8 cellular contexts compared by ENCODE assay signal in the genomic region with DNA sequence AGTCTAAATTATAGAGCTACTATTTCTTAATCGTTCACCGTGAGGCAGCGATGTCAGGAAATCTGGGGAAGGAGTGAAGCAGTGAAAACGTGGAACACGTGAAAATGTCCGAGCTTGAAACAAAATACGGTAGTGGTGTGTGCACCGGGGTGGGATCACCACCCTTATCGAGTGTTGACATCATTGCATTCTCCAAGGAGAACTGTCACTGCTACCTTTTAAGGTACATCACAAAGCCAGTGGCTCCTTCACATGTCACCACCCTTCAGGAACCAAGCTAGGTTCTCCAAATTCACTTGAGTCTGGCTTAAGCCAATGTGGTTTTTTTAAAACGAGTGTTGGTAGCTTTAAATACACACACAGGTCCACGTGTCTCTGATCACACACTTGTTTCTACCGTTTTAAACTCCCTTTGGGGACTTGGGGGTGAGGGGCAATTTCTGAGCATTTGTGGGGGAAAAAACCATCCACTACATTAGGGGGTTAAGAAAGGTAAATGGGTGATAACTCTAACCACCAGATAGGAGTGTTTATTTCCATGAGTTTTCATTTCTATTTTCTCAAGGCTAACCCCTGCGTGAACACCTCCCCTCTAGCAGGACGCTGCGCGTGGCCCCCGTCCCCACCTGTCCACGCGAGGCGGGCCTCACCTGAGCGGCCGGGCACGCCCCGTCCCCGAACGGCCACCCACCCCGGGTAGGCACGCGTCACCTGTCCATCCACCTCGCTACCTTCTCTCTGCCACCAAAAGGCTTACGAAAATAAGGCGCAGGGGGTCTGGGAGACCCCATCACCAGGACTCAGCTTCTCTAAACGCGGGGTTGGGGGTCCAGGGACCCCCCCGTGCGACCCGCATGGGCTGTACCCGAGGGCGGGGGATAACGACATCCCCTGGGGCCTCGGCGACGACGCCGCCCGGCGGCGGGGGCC. TPM values are rescaled to one million over a fixed set of nuclear protein-coding genes. Genes with fewer than 3 reads are reported as not detected.
A peak's percentile ranks its signal among the peaks of the same experiment; 100 is the strongest.
DNase-seq lines count a peak whose midpoint lies in the region; ATAC-seq, FAIRE-seq and TF ChIP-seq lines count a peak whose summit lies in the region.

No MANE protein-coding gene starts in this region.

- peak overlapping the region; percentile 90 for H3K4me3 Mint-ChIP-seq in astrocyte (ENCODE audit: unreplicated experiment)

- no peaks in the 10 kb centered on the region for H3K9me3 Mint-ChIP-seq in astrocyte (ENCODE audit: unreplicated experiment)

- TF ChIP-seq POLR2A in gastrocnemius medialis (IDR thresholded peaks at IDR 0.05): no peak

- DNase-seq in DMS53 treated with DMSO at 0.1 percent for 48 hours (lab: John Stamatoyannopoulos, UW; ENCODE audit: unreplicated experiment): peak; percentile 9
- DNase-seq in GM20000 (ENCODE audit: low spot score): peak; percentile 69
- DNase-seq in HT1080 (ENCODE audit: low read depth): peak; percentile 50
- peak in 1 of 2 experiments; percentile 44 for DNase-seq in SJSA1 (ENCODE audit: low read depth in 1 of 2, low spot score in 2 of 2)
- DNase-seq in astrocyte (ENCODE audit: low read depth): peak; percentile 63
- peak; percentile 49 for DNase-seq in hepatocyte (ENCODE audit: low spot score)
- DNase-seq in gastrocnemius medialis: peak in 1 of 2 donors; percentile 24

- H3K79me2 ChIP-seq in astrocyte (ENCODE audit: insufficient read depth, low read length) (peaks cover 46% of the 10 kb centered on the region), hepatocyte (peaks cover 22% of the 10 kb centered on the region)

- peak overlapping the region; percentile 53 for H3K27ac Mint-ChIP-seq in astrocyte (ENCODE audit: unreplicated experiment)

- peak overlapping the region; percentile 74 for H2AFZ ChIP-seq in astrocyte (ENCODE audit: low read depth, low read length)
- peak overlapping the region; percentile 90 for H2AFZ ChIP-seq in hepatocyte

- H3K27me3 ChIP-seq in SJSA1 (replicated peaks): no peaks in the 10 kb centered on the region
- no peaks in the 10 kb centered on the region for H3K27me3 ChIP-seq in astrocyte (ENCODE audit: insufficient read depth, low read length)
- no peaks in the 10 kb centered on the region for H3K27me3 ChIP-seq in hepatocyte
- H3K27me3 ChIP-seq in gastrocnemius medialis: no peaks in the 10 kb centered on the region

- no peaks in the 10 kb centered on the region for H3K9me2 ChIP-seq in hepatocyte (replicated peaks; ENCODE audit: insufficient read depth)

- no peaks in the 10 kb centered on the region for H3K36me3 Mint-ChIP-seq in astrocyte (ENCODE audit: low read depth, unreplicated experiment)

- peaks cover 12% of the 10 kb centered on the region for H3K4me1 ChIP-seq in SJSA1 (replicated peaks)
- H3K4me1 ChIP-seq in astrocyte (ENCODE audit: insufficient read depth, low read length): peaks cover 17% of the 10 kb centered on the region
- peaks cover 9% of the 10 kb centered on the region for H3K4me1 ChIP-seq in hepatocyte (ENCODE audit: insufficient read depth)
- peaks cover 6 to 9% of the 10 kb centered on the region in 2 donors for H3K4me1 ChIP-seq in gastrocnemius medialis

- H3K9ac ChIP-seq in astrocyte (ENCODE audit: low read length): peak overlapping the region; percentile 94

- H3K9me3 ChIP-seq in SJSA1 (replicated peaks): no peaks in the 10 kb centered on the region
- H3K9me3 ChIP-seq in astrocyte (ENCODE audit: insufficient read depth, low read depth, low read length): no peaks in the 10 kb centered on the region
- no peaks in the 10 kb centered on the region for H3K9me3 ChIP-seq in hepatocyte (ENCODE audit: low read depth)
- H3K9me3 ChIP-seq in gastrocnemius medialis: no peaks in the 10 kb centered on the region

- in situ Hi-C loops in gastrocnemius medialis (cut with MboI; ENCODE audit: low sequenced_read_pairs in 4 of 4): no loop called here

- H4K20me1 ChIP-seq in astrocyte (ENCODE audit: insufficient read depth, low read length): peaks cover 31% of the 10 kb centered on the region
- H4K20me1 ChIP-seq in hepatocyte (ENCODE audit: insufficient read depth, poor library complexity, severe bottlenecking): no peaks in the 10 kb centered on the region

- FAIRE-seq in astrocyte (lab: Jason Lieb, UNC): no peak

- TF ChIP-seq CTCF in GM20000 (IDR thresholded peaks at IDR 0.05; ENCODE audit: extremely low read depth, missing control alignments) (no peak), astrocyte (IDR thresholded peaks at IDR 0.05; ENCODE audit: insufficient read depth, low read depth, low read length) (no peak), hepatocyte (IDR thresholded peaks at IDR 0.05; ENCODE audit: poor library complexity) (no peak), gastrocnemius medialis (IDR thresholded peaks at IDR 0.05 in 4 of 5, conservative IDR thresholded peaks at IDR 0.05 in 1 of 5) (no peak)

- peak; percentile 12 to 19 for ATAC-seq in gastrocnemius medialis
- ATAC-seq in HG02884 (IDR thresholded peaks at IDR 0.05; ENCODE audit: unreplicated experiment): no peak

- H3K36me3 ChIP-seq in SJSA1: peaks cover 8% of the 10 kb centered on the region
- no peaks in the 10 kb centered on the region for H3K36me3 ChIP-seq in astrocyte (ENCODE audit: insufficient read depth, low read length)
- no peaks in the 10 kb centered on the region for H3K36me3 ChIP-seq in hepatocyte (replicated peaks; ENCODE audit: insufficient read depth, low read depth)
- no peaks in the 10 kb centered on the region for H3K36me3 ChIP-seq in gastrocnemius medialis

- H3K4me3 ChIP-seq in SJSA1 (peak overlapping the region; percentile 73), astrocyte (ENCODE audit: insufficient read depth, low read depth, low read length) (peak overlapping the region; percentile 87), hepatocyte (peak overlapping the region; percentile 96), gastrocnemius medialis (peak overlapping the region; percentile 86 to 95 (median 90))

- 5% methylated on average over 47 of the region's 48 CpGs for WGBS in hepatocyte (ENCODE audit: low lambda C conversion rate, missing lambda C conversion rate)

- H3K4me2 ChIP-seq in astrocyte (ENCODE audit: low read length) (peak overlapping the region; percentile 92), hepatocyte (peak overlapping the region; percentile 99)

- H3K4me1 Mint-ChIP-seq in astrocyte (ENCODE audit: low read depth, unreplicated experiment): peaks cover 4% of the 10 kb centered on the region

- H3K27me3 Mint-ChIP-seq in astrocyte (ENCODE audit: low read depth, unreplicated experiment): no peaks in the 10 kb centered on the region

- intact Hi-C loops in gastrocnemius medialis (cut with DNase I; ENCODE audit: low total_unique reads): loop anchor here (2.0 to 5.0 kb wide), 5 partner anchors 79 to 711 kb away; partner anchors contain the start of gene BACE2

- peak overlapping the region; percentile 7; the same call in 1 of the 2 replicates for H3K27ac ChIP-seq in SJSA1
- H3K27ac ChIP-seq in astrocyte (ENCODE audit: low read depth, low read length): peak overlapping the region; percentile 60
- peak overlapping the region; percentile 65 for H3K27ac ChIP-seq in hepatocyte
- H3K27ac ChIP-seq in gastrocnemius medialis: peak overlapping the region; percentile 68 to 76 (median 75)

RNA-seq across cellular contexts. Expression of gene PRDM15, which starts 1.0 kb away (rescaled TPM):
- total RNA-seq in HT1080 (2014; rRNA removed; shearing (Covaris generic)): 6.4 and 6.5 TPM in 2 replicates
- polyA plus RNA-seq in HT1080 (2015; cell fraction: cytosol; rRNA removed): 2.7 and 4.1 TPM in 2 replicates
- polyA plus RNA-seq in HT1080 (2015; cell fraction: nucleus; rRNA removed): 17.2 and 21.6 TPM in 2 replicates
- 2.2 and 5.1 TPM in 2 replicates for total RNA-seq in SJSA1 (2014; rRNA removed; shearing (Covaris generic))
- total RNA-seq in astrocyte (5.8 and 6.8 TPM in 2 replicates), hepatocyte (3.1 and 4.7 TPM in 2 replicates), gastrocnemius medialis (10 to 100 TPM in 1 of 4 donors, 1 to 10 TPM in 3; 4.4 to 13.6 (median 5.4) TPM)
- 2.5 and 3.0 TPM in 2 replicates for polyA plus RNA-seq in hepatocyte

Comparison
In these comparisons a context has a peak if more than half of its experiments do, and no peak if none do; other contexts are left out.
1. H3K27ac ChIP-seq: peak in every context shown above with its lines; median percentile 75 in gastrocnemius medialis; 65 in hepatocyte; 60 in astrocyte; 7 in SJSA1.